ENCODE assay signal across 1 cellular context in the genomic region with DNA sequence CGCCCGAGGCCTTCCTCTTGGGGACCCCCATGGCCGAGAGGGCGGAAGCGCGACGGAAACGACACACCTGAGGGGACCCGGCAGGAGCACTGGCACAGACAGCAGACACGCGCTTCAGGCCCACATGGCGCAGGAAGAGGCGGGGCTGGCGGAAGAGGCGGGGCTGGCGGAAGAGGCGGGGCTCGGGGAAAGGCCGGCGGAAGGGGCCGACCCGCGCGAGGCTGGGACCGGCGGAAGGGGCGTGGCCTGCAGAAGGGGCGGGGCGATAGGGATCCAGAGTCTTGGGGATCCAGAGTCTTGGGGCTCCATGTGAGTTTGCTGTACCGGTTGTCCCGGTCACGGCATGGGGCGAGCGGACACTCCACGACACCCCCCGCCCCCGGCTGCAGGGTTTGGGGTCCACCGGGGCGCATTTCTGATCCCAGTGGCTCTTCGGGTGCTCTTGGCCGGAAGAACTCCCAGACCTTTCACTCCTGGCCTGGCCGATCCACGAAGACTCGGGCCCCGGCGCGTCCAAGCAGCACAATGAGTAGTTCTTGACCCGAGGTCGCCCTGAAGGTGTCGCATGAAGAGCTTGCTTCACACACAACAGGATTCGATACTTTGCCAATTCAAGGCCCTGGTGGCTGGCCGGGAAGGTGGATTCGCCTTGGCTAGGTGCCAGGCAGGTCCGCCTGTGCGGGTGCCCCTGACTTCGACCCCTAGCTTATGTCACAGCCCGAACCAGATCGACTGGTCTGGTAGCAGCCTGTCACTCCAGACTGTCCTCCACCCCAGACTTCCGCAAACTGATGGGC.
TF ChIP-seq lines count a peak whose summit lies in the region.

A gene with protein sequence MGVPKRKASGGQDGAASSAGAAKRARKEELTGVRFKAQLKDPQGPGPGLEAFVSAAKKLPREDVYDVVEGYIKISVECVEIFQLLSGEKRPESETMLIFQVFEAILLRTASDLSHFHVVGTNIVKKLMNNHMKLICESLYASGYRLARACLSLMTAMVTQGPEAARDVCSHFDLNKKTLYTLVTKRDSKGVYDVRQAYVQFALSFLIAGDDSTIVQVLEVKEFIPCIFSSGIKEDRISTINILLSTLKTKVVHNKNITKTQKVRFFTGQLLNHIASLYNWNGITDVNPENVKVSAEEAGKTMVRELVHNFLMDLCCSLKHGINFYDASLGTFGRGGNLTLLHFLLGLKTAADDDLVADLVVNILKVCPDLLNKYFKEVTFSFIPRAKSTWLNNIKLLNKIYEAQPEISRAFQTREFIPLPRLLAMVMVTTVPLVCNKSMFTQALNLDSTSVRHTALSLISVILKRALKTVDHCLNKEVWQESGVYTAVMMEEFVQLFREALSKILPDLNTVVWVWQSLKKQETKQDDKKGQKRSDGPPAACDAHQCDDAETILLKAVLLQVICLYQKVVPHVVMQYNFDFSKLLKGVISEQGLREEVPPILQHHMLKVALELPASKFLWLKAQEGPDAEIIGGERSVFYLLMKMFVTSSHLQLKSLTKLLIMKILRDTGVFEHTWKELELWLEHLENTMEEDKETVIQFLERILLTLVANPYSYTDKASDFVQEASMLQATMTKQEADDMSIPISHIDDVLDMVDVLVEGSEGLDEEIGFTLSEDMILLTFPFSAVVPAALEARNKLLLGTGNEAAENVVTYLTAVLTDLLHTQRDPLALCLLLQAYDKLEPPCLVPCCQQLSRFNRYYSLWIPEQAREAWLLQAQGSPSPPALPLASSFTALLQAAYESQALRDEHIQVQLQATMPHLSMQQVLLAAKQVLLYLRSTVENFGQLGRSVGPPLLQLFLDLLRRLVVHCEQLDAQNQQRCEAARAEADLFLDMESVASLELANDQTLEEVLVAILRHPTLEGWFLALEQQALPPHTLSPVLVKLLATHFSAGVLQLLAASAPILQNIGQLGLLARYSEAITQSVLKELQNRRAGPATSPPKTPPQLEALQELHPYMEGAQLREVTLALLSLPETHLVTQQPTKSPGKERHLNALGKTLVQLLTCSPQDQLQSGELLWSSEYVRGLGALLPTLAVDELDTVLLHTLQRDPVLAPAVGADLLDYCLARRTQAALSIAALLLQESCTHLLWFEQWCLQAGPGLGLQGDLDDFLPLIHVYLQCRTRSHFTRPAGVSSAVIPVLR (N-terminal part only) (minus strand): TSS at position 133 of the 797 bp plus-strand sequence. CDS start 102 bp downstream, at position 31.

TF ChIP-seq in K562, 482 proteins besides CTCF, POLR2A, EP300 and RAD21 (continued from another document and continues in another):
- TF ChIP-seq RREB1 (CRISPR knock-in tag; IDR thresholded peaks at IDR 0.05): no peak
- no peak for TF ChIP-seq ZNF444 (CRISPR knock-in tag; IDR thresholded peaks at IDR 0.05)
- no peak for TF ChIP-seq CBFA2T2 (conservative IDR thresholded peaks at IDR 0.05)
- no peak for TF ChIP-seq SRSF9 (IDR thresholded peaks at IDR 0.05; ENCODE audit: borderline replicate concordance, low read depth, low read length)
- TF ChIP-seq CHD4 (IDR thresholded peaks at IDR 0.05; ENCODE audit: insufficient read depth, insufficient replicate concordance, low read depth, low read length, poor library complexity, severe bottlenecking): no peak
- TF ChIP-seq YY1 (IDR thresholded peaks at IDR 0.05; ENCODE audit: borderline replicate concordance in 1 of 3, control insufficient read depth in 1 of 3, extremely low read depth in 1 of 3, insufficient read depth in 3 of 3, insufficient read length in 1 of 3, insufficient replicate concordance in 2 of 3, low read depth in 1 of 3, low read length in 2 of 3): peak in 1 of 3 experiments; percentile 57
- no peak for TF ChIP-seq FOS (IDR thresholded peaks at IDR 0.05; ENCODE audit: extremely low read depth, insufficient read length)
- no peak; the same call in 1 of the 2 replicates for TF ChIP-seq JUND (IDR thresholded peaks at IDR 0.05; ENCODE audit: borderline replicate concordance, low read depth, low read length)
- TF ChIP-seq JUND (tag; IDR thresholded peaks at IDR 0.05; ENCODE audit: borderline replicate concordance, low read depth, low read length): no peak; the same call in 2 of the 3 replicates
- TF ChIP-seq E2F4 (CRISPR knock-in tag; IDR thresholded peaks at IDR 0.05; ENCODE audit: low read depth): no peak
- TF ChIP-seq, protein P1, sequence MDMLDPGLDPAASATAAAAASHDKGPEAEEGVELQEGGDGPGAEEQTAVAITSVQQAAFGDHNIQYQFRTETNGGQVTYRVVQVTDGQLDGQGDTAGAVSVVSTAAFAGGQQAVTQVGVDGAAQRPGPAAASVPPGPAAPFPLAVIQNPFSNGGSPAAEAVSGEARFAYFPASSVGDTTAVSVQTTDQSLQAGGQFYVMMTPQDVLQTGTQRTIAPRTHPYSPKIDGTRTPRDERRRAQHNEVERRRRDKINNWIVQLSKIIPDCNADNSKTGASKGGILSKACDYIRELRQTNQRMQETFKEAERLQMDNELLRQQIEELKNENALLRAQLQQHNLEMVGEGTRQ (CRISPR knock-in tag; IDR thresholded peaks at IDR 0.05): no peak; the same call in 1 of the 2 replicates
- TF ChIP-seq, protein P2, sequence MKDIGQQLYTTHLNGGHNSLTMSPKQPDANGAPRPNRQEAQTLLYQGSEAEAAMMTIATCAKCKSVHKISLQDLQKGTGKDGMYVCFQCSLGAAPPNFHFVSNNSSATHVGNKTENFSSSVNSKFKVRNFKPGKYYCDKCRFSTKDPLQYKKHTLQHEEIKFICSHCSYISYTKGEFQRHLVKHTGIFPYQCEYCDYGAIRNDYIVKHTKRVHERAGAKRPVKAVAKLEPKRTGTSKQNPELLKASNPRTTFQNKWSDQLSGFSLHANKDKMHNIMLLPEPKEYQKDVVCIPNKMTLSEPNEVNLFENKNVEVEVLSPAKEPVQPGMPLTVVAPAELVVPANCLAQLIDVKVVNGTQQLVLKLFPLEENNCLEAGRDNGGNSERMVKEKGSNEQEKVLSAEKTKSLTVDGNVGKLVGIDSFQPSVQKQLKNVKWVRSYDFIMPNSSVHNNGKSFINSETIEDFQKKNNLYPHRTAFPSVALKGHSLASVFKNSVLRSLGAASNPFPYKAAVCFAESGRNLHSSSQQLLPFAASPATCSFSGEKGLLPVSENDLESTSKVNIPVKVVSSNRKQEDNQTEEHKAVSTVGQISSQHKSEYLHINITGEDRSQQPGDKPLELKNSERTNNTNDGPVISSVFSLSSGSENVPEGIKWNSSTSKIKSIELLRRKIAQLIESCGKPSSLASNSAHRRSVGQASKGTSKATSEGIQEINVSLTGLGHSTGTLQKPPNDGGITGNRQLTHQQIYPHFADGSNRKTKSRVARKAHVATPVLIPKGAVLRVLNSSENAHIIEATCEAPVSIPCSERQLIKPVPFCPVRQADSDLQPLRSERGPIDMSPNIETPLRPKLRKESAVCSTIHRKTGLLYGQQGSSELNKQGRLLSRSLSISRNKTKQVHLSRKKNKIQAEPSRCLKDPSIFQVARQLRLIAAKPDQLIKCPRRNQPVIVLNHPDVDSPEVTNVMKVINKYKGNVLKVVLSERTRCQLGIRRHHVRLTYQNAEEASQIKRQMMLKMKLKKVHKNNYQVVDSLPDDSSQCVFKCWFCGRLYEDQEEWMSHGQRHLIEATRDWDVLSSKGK (CRISPR knock-in tag; IDR thresholded peaks at IDR 0.05): no peak
- TF ChIP-seq SRSF3 (IDR thresholded peaks at IDR 0.05; ENCODE audit: insufficient read depth, low read length): no peak
- TF ChIP-seq NR4A1 (CRISPR knock-in tag; IDR thresholded peaks at IDR 0.05): no peak
- TF ChIP-seq NR4A1 (tag; IDR thresholded peaks at IDR 0.05): peak; percentile 87; the same call in 1 of the 2 replicates
- no peak for TF ChIP-seq ID3 (CRISPR knock-in tag; IDR thresholded peaks at IDR 0.05)
- TF ChIP-seq ID3 (tag; IDR thresholded peaks at IDR 0.05): peak; percentile 90; the same call in 1 of the 2 replicates
- TF ChIP-seq TAF15 (IDR thresholded peaks at IDR 0.05; ENCODE audit: low read depth, low read length): no peak
- TF ChIP-seq MTA1 (IDR thresholded peaks at IDR 0.05; ENCODE audit: borderline replicate concordance): no peak
- no peak for TF ChIP-seq ZNF217 (CRISPR knock-in tag; IDR thresholded peaks at IDR 0.05)
- 0 out of 2 replicates have a peak, but pooled peaks have one; percentile 24 for TF ChIP-seq ELF4 (CRISPR knock-in tag; IDR thresholded peaks at IDR 0.05)
- TF ChIP-seq, protein P3, sequence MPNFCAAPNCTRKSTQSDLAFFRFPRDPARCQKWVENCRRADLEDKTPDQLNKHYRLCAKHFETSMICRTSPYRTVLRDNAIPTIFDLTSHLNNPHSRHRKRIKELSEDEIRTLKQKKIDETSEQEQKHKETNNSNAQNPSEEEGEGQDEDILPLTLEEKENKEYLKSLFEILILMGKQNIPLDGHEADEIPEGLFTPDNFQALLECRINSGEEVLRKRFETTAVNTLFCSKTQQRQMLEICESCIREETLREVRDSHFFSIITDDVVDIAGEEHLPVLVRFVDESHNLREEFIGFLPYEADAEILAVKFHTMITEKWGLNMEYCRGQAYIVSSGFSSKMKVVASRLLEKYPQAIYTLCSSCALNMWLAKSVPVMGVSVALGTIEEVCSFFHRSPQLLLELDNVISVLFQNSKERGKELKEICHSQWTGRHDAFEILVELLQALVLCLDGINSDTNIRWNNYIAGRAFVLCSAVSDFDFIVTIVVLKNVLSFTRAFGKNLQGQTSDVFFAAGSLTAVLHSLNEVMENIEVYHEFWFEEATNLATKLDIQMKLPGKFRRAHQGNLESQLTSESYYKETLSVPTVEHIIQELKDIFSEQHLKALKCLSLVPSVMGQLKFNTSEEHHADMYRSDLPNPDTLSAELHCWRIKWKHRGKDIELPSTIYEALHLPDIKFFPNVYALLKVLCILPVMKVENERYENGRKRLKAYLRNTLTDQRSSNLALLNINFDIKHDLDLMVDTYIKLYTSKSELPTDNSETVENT (CRISPR knock-in tag; IDR thresholded peaks at IDR 0.05): no peak; the same call in 1 of the 2 replicates
- no peak for TF ChIP-seq PRMT5 (CRISPR knock-in tag; IDR thresholded peaks at IDR 0.05)
- TF ChIP-seq CHD2 (IDR thresholded peaks at IDR 0.05; ENCODE audit: low read depth, low read length): no peak
- TF ChIP-seq POU5F1 (IDR thresholded peaks at IDR 0.05; ENCODE audit: borderline replicate concordance, low read depth, low read length, partially characterized antibody): no peak
